13 cellular contexts compared by ENCODE assay signal in the genomic region with DNA sequence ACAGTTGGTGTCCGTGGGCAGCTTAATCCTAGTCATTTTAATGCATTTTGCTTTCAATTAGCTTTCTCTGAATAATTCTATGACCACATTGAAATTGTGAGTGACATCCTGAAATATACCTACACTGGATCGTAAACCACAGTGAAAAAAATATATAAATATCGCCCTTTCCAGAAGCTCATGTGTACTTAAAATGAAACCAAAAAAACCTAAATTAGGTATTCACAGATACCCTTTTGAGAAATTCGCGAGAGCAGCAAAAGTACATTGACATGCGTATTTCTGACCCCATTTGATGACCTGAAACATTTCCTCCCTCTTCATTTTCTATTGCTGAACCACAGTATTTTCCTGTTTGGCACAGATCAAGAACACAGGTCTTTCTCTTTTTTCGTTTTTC.
DNase-seq lines count a peak whose midpoint lies in the region; ATAC-seq and TF ChIP-seq lines count a peak whose summit lies in the region.
"Had no signal": no experiment of that assay in that cellular context is flagged by ENCODE, and none has a peak within 500 bp of the region (broad histone marks: within the 10 kb centered on the region; RNA-seq: fewer than 3 reads in every experiment).

No MANE protein-coding gene starts in this region.

- peak overlapping the region in 6 of 8 donors; percentile 0 to 71 (median 58) for H3K4me3 Mint-ChIP-seq in CD4-positive, alpha-beta memory T cell
- H3K4me3 Mint-ChIP-seq in activated T-helper 2 cell treated with anti-CD3 and anti-CD28 coated beads, Interferon-gamma antibody, Interleukin-2, Interleukin-4, amounts not matched to agents 10 μg/mL and 5 μg/mL and 100 μg/mL, durations not matched to agents 14 hours and 24 hours and 36 hours (ENCODE audit: low read depth), result peak overlapping the region; percentile 4
- H3K4me3 Mint-ChIP-seq in activated naive CD4-positive, alpha-beta T cell treated with anti-CD3 and anti-CD28 coated beads, Interleukin-2, amount 10 ng/mL, durations not matched to agents 7 days and 5 days, result no peak overlapping the region

- H3K4me1 ChIP-seq in CD4-positive, alpha-beta memory T cell (ENCODE audit: insufficient read depth, low read length), result peaks cover 7% of the 10 kb centered on the region
- peaks cover 0 to 8% of the 10 kb centered on the region in 2 donors for H3K4me1 ChIP-seq in thyroid gland
- peaks cover 10 to 51% (median 38%) of the 10 kb centered on the region in 4 donors for H3K4me1 ChIP-seq in esophagus muscularis mucosa

- no peaks in the 10 kb centered on the region for H3K9me3 ChIP-seq in CD4-positive, alpha-beta memory T cell (ENCODE audit: control insufficient read depth in 1 of 2, low read length in 2 of 2)
- no peaks in the 10 kb centered on the region for H3K9me3 ChIP-seq in thyroid gland
- H3K9me3 ChIP-seq in esophagus muscularis mucosa, result peaks cover 0 to 6% (median 0%) of the 10 kb centered on the region in 4 donors

- no peaks in the 10 kb centered on the region for H3K36me3 ChIP-seq in CD4-positive, alpha-beta memory T cell (ENCODE audit: insufficient read depth, low read length)
- no peaks in the 10 kb centered on the region for H3K36me3 ChIP-seq in thyroid gland
- H3K36me3 ChIP-seq in esophagus muscularis mucosa, result no peaks in the 10 kb centered on the region

- no peak overlapping the region for H3K4me3 ChIP-seq in CD4-positive, alpha-beta memory T cell (ENCODE audit: low read length in 2 of 2)
- H3K4me3 ChIP-seq in thyroid gland (replicated peaks in 1 of 3) (no peak overlapping the region), esophagus muscularis mucosa (peak overlapping the region in 1 of 4 donors; percentile 4)

- POLR2A ChIA-PET in CD4-positive, alpha-beta memory T cell (lab: Charles Lee; ENCODE audit: partially characterized antibody), result no interaction called here

- no peaks in the 10 kb centered on the region for H3K36me3 Mint-ChIP-seq in CD4-positive, alpha-beta memory T cell
- H3K36me3 Mint-ChIP-seq in activated T-helper 2 cell treated with anti-CD3 and anti-CD28 coated beads, Interferon-gamma antibody, Interleukin-2, Interleukin-4, amounts not matched to agents 10 μg/mL and 5 μg/mL and 100 μg/mL, durations not matched to agents 14 hours and 24 hours and 36 hours (ENCODE audit: low read depth), result no peaks in the 10 kb centered on the region
- no peaks in the 10 kb centered on the region for H3K36me3 Mint-ChIP-seq in activated naive CD4-positive, alpha-beta T cell treated with anti-CD3 and anti-CD28 coated beads, Interleukin-2, amount 10 ng/mL, durations not matched to agents 7 days and 5 days

- no peak for DNase-seq in CD4-positive, alpha-beta memory T cell
- DNase-seq in activated T-helper 2 cell treated with anti-CD3 and anti-CD28 coated beads, Interferon-gamma antibody, Interleukin-2, Interleukin-4, amounts not matched to agents 10 μg/mL and 5 μg/mL and 100 μg/mL, durations not matched to agents 14 hours and 24 hours and 36 hours (ENCODE audit: low spot score), result no peak
- no peak for DNase-seq in thyroid gland
- DNase-seq in esophagus muscularis mucosa (ENCODE audit: extremely low spot score), result no peak
- DNase-seq in amniotic stem cell (lab: John Stamatoyannopoulos, UW), result no peak
- no peak for DNase-seq in activated naive CD4-positive, alpha-beta T cell treated with anti-CD3 and anti-CD28 coated beads, Interleukin-2, amount 10 ng/mL, durations not matched to agents 7 days and 5 days
- DNase-seq: anterior cingulate cortex; dorsolateral prefrontal cortex; NCI-H524 treated with DMSO at 0.1 percent for 48 hours; Right ventricle myocardium superior; stimulated activated CD4-positive, alpha-beta T cell treated with anti-CD3 and anti-CD28 coated beads, Interleukin-4, amount 100 ng/mL, for 24 hours had no signal

- no peak overlapping the region for H3K27ac ChIP-seq in CD4-positive, alpha-beta memory T cell (ENCODE audit: low read depth, low read length)
- H3K27ac ChIP-seq in thyroid gland (no peak overlapping the region), esophagus muscularis mucosa (replicated peaks in 1 of 4) (peak overlapping the region in 2 of 4 donors; percentile 20 to 36)

- H3K27me3 ChIP-seq in CD4-positive, alpha-beta memory T cell (ENCODE audit: insufficient read depth, low read length), result no peaks in the 10 kb centered on the region
- H3K27me3 ChIP-seq in thyroid gland (no peaks in the 10 kb centered on the region), esophagus muscularis mucosa (no peaks in the 10 kb centered on the region)
- H3K27me3 ChIP-seq: dorsolateral prefrontal cortex had no signal

- no peaks in the 10 kb centered on the region for H3K27me3 Mint-ChIP-seq in CD4-positive, alpha-beta memory T cell
- H3K27me3 Mint-ChIP-seq in activated T-helper 2 cell treated with anti-CD3 and anti-CD28 coated beads, Interferon-gamma antibody, Interleukin-2, Interleukin-4, amounts not matched to agents 10 μg/mL and 5 μg/mL and 100 μg/mL, durations not matched to agents 14 hours and 24 hours and 36 hours (ENCODE audit: low read depth), result no peaks in the 10 kb centered on the region
- no peaks in the 10 kb centered on the region for H3K27me3 Mint-ChIP-seq in activated naive CD4-positive, alpha-beta T cell treated with anti-CD3 and anti-CD28 coated beads, Interleukin-2, amount 10 ng/mL, durations not matched to agents 7 days and 5 days

- H3K9me3 Mint-ChIP-seq in CD4-positive, alpha-beta memory T cell, result peaks cover 0 to 2% (median 0%) of the 10 kb centered on the region in 8 donors
- no peaks in the 10 kb centered on the region for H3K9me3 Mint-ChIP-seq in activated T-helper 2 cell treated with anti-CD3 and anti-CD28 coated beads, Interferon-gamma antibody, Interleukin-2, Interleukin-4, amounts not matched to agents 10 μg/mL and 5 μg/mL and 100 μg/mL, durations not matched to agents 14 hours and 24 hours and 36 hours
- no peaks in the 10 kb centered on the region for H3K9me3 Mint-ChIP-seq in activated naive CD4-positive, alpha-beta T cell treated with anti-CD3 and anti-CD28 coated beads, Interleukin-2, amount 10 ng/mL, durations not matched to agents 7 days and 5 days

- WGBS in thyroid gland, 2 donors, result 65 to 84% methylated on average over 7 of the region's 7 CpGs
- 60% methylated on average over 7 of the region's 7 CpGs for WGBS in esophagus muscularis mucosa

- TF ChIP-seq CTCF in thyroid gland (IDR thresholded peaks at IDR 0.05), result no peak
- no peak for TF ChIP-seq CTCF in esophagus muscularis mucosa (IDR thresholded peaks at IDR 0.05)

- peak overlapping the region in 5 of 7 donors; percentile 1 to 88 (median 59) for H3K27ac Mint-ChIP-seq in CD4-positive, alpha-beta memory T cell
- no peak overlapping the region for H3K27ac Mint-ChIP-seq in activated T-helper 2 cell treated with anti-CD3 and anti-CD28 coated beads, Interferon-gamma antibody, Interleukin-2, Interleukin-4, amounts not matched to agents 10 μg/mL and 5 μg/mL and 100 μg/mL, durations not matched to agents 14 hours and 24 hours and 36 hours
- H3K27ac Mint-ChIP-seq in activated naive CD4-positive, alpha-beta T cell treated with anti-CD3 and anti-CD28 coated beads, Interleukin-2, amount 10 ng/mL, durations not matched to agents 7 days and 5 days, result no peak overlapping the region

- TF ChIP-seq POLR2A in thyroid gland (IDR thresholded peaks at IDR 0.05), result no peak
- no peak for TF ChIP-seq POLR2A in esophagus muscularis mucosa (IDR thresholded peaks at IDR 0.05; ENCODE audit: low read depth)

- TF ChIP-seq EP300 in esophagus muscularis mucosa (IDR thresholded peaks at IDR 0.05), result no peak

- intact Hi-C loops in CD4-positive, alpha-beta memory T cell (cut with micrococcal nuclease), result no loop called here
- intact Hi-C loops in activated T-helper 2 cell treated with anti-CD3 and anti-CD28 coated beads, Interferon-gamma antibody, Interleukin-2, Interleukin-4, amounts not matched to agents 10 μg/mL and 5 μg/mL and 100 μg/mL, durations not matched to agents 14 hours and 24 hours and 36 hours (cut with micrococcal nuclease), result no loop called here
- intact Hi-C loops in thyroid gland (cut with DNase I), result no loop called here
- intact Hi-C loops in esophagus muscularis mucosa (cut with DNase I), result no loop called here

- CTCF ChIA-PET in CD4-positive, alpha-beta memory T cell (lab: Charles Lee; ENCODE audit: partially characterized antibody), result interaction anchor here (3.4 kb wide), 1 partner anchor 222 kb away, joined by 13 read pairs; no protein-coding TSS in a partner anchor
- CTCF ChIA-PET in activated naive CD4-positive, alpha-beta T cell treated with anti-CD3 and anti-CD28 coated beads, Interleukin-2, amount 10 ng/mL, durations not matched to agents 7 days and 5 days (lab: Charles Lee), result interaction anchor here (0.6 kb wide), 1 partner anchor 8 kb away, joined by 5 read pairs; no protein-coding TSS in a partner anchor

- peak; percentile 69 for ATAC-seq in GM18870 (IDR thresholded peaks at IDR 0.05; ENCODE audit: unreplicated experiment)
- ATAC-seq in HG03060 (IDR thresholded peaks at IDR 0.05; ENCODE audit: low read depth, unreplicated experiment), result peak; percentile 66

- H3K4me1 Mint-ChIP-seq in CD4-positive, alpha-beta memory T cell, result peaks cover 3 to 12% (median 6%) of the 10 kb centered on the region in 4 donors
- peaks cover 12% of the 10 kb centered on the region for H3K4me1 Mint-ChIP-seq in activated T-helper 2 cell treated with anti-CD3 and anti-CD28 coated beads, Interferon-gamma antibody, Interleukin-2, Interleukin-4, amounts not matched to agents 10 μg/mL and 5 μg/mL and 100 μg/mL, durations not matched to agents 14 hours and 24 hours and 36 hours (ENCODE audit: low read depth)
- peaks cover 3% of the 10 kb centered on the region for H3K4me1 Mint-ChIP-seq in activated naive CD4-positive, alpha-beta T cell treated with anti-CD3 and anti-CD28 coated beads, Interleukin-2, amount 10 ng/mL, durations not matched to agents 7 days and 5 days

Comparison
In these comparisons a context has a peak if more than half of its experiments do, and no peak if none do; other contexts are left out.
1. H3K27ac Mint-ChIP-seq: peak in CD4-positive, alpha-beta memory T cell (5 of 7); none in activated T-helper 2 cell treated with anti-CD3 and anti-CD28 coated beads, Interferon-gamma antibody, Interleukin-2, Interleukin-4, amounts not matched to agents 10 μg/mL and 5 μg/mL and 100 μg/mL, durations not matched to agents 14 hours and 24 hours and 36 hours (single experiment) and activated naive CD4-positive, alpha-beta T cell treated with anti-CD3 and anti-CD28 coated beads, Interleukin-2, amount 10 ng/mL, durations not matched to agents 7 days and 5 days (single experiment).